10 cellular contexts compared by ENCODE assay signal in genomic region chr9:10045598-10045997, GRCh38.
A peak's percentile ranks its signal among the peaks of the same experiment; 100 is the strongest.
DNase-seq lines count a peak whose midpoint lies in the region; ATAC-seq, FAIRE-seq and TF ChIP-seq lines count a peak whose summit lies in the region.
"Had no signal": no experiment of that assay in that cellular context is flagged by ENCODE, and none has a peak within 500 bp of the region (broad histone marks: within the 10 kb centered on the region; RNA-seq: fewer than 3 reads in every experiment).

No MANE protein-coding gene starts in this region.

- CTCF ChIA-PET in PC-9 (lab: Charles Lee), result no interaction called here

- H3K27me3 ChIP-seq in left ventricle myocardium inferior (ENCODE audit: low read depth) (no peaks in the 10 kb centered on the region), PC-9 (ENCODE audit: insufficient read depth, low read depth) (no peaks in the 10 kb centered on the region), upper lobe of right lung (no peaks in the 10 kb centered on the region)

- no peak overlapping the region for H3K4me3 ChIP-seq in left ventricle myocardium inferior
- no peak overlapping the region for H3K4me3 ChIP-seq in PC-9
- H3K4me3 ChIP-seq in fibroblast of villous mesenchyme (ENCODE audit: low read depth, low read length), result no peak overlapping the region
- H3K4me3 ChIP-seq in upper lobe of right lung, result no peak overlapping the region

- H3K9me2 ChIP-seq in PC-9 (ENCODE audit: insufficient read depth), result no peaks in the 10 kb centered on the region

- H3K27ac ChIP-seq in left ventricle myocardium inferior (replicated peaks) (no peak overlapping the region), PC-9 (no peak overlapping the region), upper lobe of right lung (no peak overlapping the region)

- H3K36me3 ChIP-seq in left ventricle myocardium inferior (no peaks in the 10 kb centered on the region), PC-9 (ENCODE audit: low read depth) (no peaks in the 10 kb centered on the region), upper lobe of right lung (no peaks in the 10 kb centered on the region)

- H3K4me2 ChIP-seq in PC-9, result no peak overlapping the region

- DNase-seq in left ventricle myocardium inferior (no peak), Right ventricle myocardium inferior (ENCODE audit: missing footprints) (no peak), PC-9 (no peak), fibroblast of villous mesenchyme (ENCODE audit: low read depth) (peak; percentile 8), upper lobe of right lung (no peak), GM12892 (ENCODE audit: insufficient read length) (no peak), NOMO-1 treated with DMSO at 0.1 percent for 48 hours (lab: John Stamatoyannopoulos, UW; ENCODE audit: unreplicated experiment) (no peak)
- DNase-seq: activated CD4-positive, alpha-beta T cell treated with anti-CD3 and anti-CD28 coated beads, Interleukin-2, amount 50 U/mL, for 48 hours; Calu3 had no signal

- no peak for TF ChIP-seq POLR2A in GM12892 (IDR thresholded peaks at IDR 0.05; ENCODE audit: low read depth, low read length)

- no peak for ATAC-seq in Right ventricle myocardium inferior
- no peak for ATAC-seq in upper lobe of right lung
- ATAC-seq in GM21786 (IDR thresholded peaks at IDR 0.05; ENCODE audit: unreplicated experiment), result no peak

- POLR2A ChIA-PET in PC-9 (lab: Charles Lee; ENCODE audit: unreplicated experiment), result no interaction called here

- no peaks in the 10 kb centered on the region for H3K4me1 ChIP-seq in left ventricle myocardium inferior
- H3K4me1 ChIP-seq in PC-9 (replicated peaks; ENCODE audit: insufficient read depth), result no peaks in the 10 kb centered on the region
- H3K4me1 ChIP-seq in upper lobe of right lung, result no peaks in the 10 kb centered on the region

- H4K20me1 ChIP-seq in PC-9 (ENCODE audit: insufficient read depth), result no peaks in the 10 kb centered on the region

- FAIRE-seq in GM12892 (lab: Jason Lieb, UNC), result no peak

- H3K9me3 ChIP-seq in left ventricle myocardium inferior (replicated peaks) (no peaks in the 10 kb centered on the region), PC-9 (ENCODE audit: insufficient read depth, low read depth) (no peaks in the 10 kb centered on the region), upper lobe of right lung (no peaks in the 10 kb centered on the region)

- no peaks in the 10 kb centered on the region for H3F3A ChIP-seq in PC-9 (ENCODE audit: insufficient read depth, low read depth)

- intact Hi-C loops in left ventricle myocardium inferior (cut with micrococcal nuclease), result no loop called here
- intact Hi-C loops in Right ventricle myocardium inferior (cut with DNase I), result loop anchor here (10.0 kb wide), 1 partner anchor 1279 kb away; no protein-coding TSS in a partner anchor
- intact Hi-C loops in PC-9 (cut with micrococcal nuclease; ENCODE audit: unreplicated experiment), result no loop called here
- intact Hi-C loops in upper lobe of right lung (cut with DNase I), result no loop called here

- BruUV-seq in PC-9 (replicated peaks; lab: Mats Ljungman, UMichigan), result no TSS peak

- H3K79me2 ChIP-seq in PC-9 (ENCODE audit: low read depth), result no peaks in the 10 kb centered on the region

- H2AFZ ChIP-seq in PC-9, result no peak overlapping the region

- peak; percentile 64 for TF ChIP-seq CTCF in left ventricle myocardium inferior (IDR thresholded peaks at IDR 0.05; ENCODE audit: borderline replicate concordance)
- TF ChIP-seq CTCF in PC-9 (conservative IDR thresholded peaks at IDR 0.05), result peak; percentile 43; the same call in 1 of the 2 replicates
- TF ChIP-seq CTCF in fibroblast of villous mesenchyme (IDR thresholded peaks at IDR 0.05; ENCODE audit: insufficient read depth, low read depth, low read length), result peak; percentile 25
- TF ChIP-seq CTCF in upper lobe of right lung (IDR thresholded peaks at IDR 0.05), result peak; percentile 8

Comparison
In these comparisons a context has a peak if more than half of its experiments do, and no peak if none do; other contexts are left out.
1. CTCF ChIP-seq: peak in every context shown above with its lines; median percentile 64 in left ventricle myocardium inferior; 43 in PC-9; 25 in fibroblast of villous mesenchyme; 8 in upper lobe of right lung.